ENCODE assay signal across 36 cellular contexts in genomic region chr12:66493841-66494240, GRCh38.
"Had no signal": no experiment of that assay in that cellular context is flagged by ENCODE, and none has a peak within 500 bp of the region (broad histone marks: within the 10 kb centered on the region; RNA-seq: fewer than 3 reads in every experiment).

No MANE protein-coding gene starts in this region.

- H3K27ac ChIP-seq: adrenal gland, body of pancreas, esophagus muscularis mucosa, foreskin keratinocyte, gastrocnemius medialis had no signal

- FAIRE-seq: colon had no signal

- DNase-seq: activated CD4-positive, alpha-beta memory T cell treated with anti-CD3 and anti-CD28 coated beads for 36 hours; activated CD4-positive, alpha-beta T cell treated with anti-CD3 and anti-CD28 coated beads for 36 hours; activated CD4-positive, alpha-beta T cell treated with anti-CD3 and anti-CD28 coated beads, Interleukin-2, amount 10 ng/mL, durations not matched to agents 24 days and 14 days; activated CD4-positive, CD25-positive, alpha-beta regulatory T cell; activated CD4-positive, CD25-positive, alpha-beta regulatory T cell treated with anti-CD3 and anti-CD28 coated beads, Interleukin-2, amount 50 U/mL, for 72 hours; activated CD8-positive, alpha-beta memory T cell treated with anti-CD3 and anti-CD28 coated beads, Interleukin-2, amount 10 ng/mL, durations not matched to agents 7 days and 5 days; activated CD8-positive, alpha-beta memory T cell treated with anti-CD3 and anti-CD28 coated beads, Interleukin-2, amount 50 U/mL, for 4 hours; activated CD8-positive, alpha-beta T cell treated with anti-CD3 and anti-CD28 coated beads, Interleukin-2, amount 10 ng/mL, durations not matched to agents 7 days and 5 days; activated effector memory CD4-positive, alpha-beta T cell treated with anti-CD3 and anti-CD28 coated beads, Interleukin-2, amount 50 U/mL, for 16 hours; activated naive CD4-positive, alpha-beta T cell treated with anti-CD3 and anti-CD28 coated beads for 36 hours; activated naive CD8-positive, alpha-beta T cell treated with anti-CD3 and anti-CD28 coated beads for 36 hours; activated naive CD8-positive, alpha-beta T cell treated with anti-CD3 and anti-CD28 coated beads, Interleukin-2, amount 50 U/mL, for 24 hours; activated T-cell treated with anti-CD3 and anti-CD28 coated beads, Interleukin-2, amount 50 U/mL, for 1 hour; activated T-cell treated with anti-CD3 and anti-CD28 coated beads, Interleukin-2, amount 50 U/mL, for 48 hours; adrenal gland; amygdala; aorta; body of pancreas; caudate nucleus; cortex of kidney; dermis blood vessel endothelial cell; effector CD4-positive, alpha-beta T cell; effector memory CD8-positive, alpha-beta T cell; erythroblast; gastrocnemius medialis; glutamatergic neuron; T-helper 1 cell; T-helper 17 cell; T1000 had no signal

- H3K4me1 Mint-ChIP-seq: activated CD4-positive, alpha-beta T cell treated with anti-CD3 and anti-CD28 coated beads for 36 hours; activated CD4-positive, alpha-beta T cell treated with anti-CD3 and anti-CD28 coated beads, Interleukin-2, amount 10 ng/mL, durations not matched to agents 24 days and 14 days; activated CD8-positive, alpha-beta memory T cell treated with anti-CD3 and anti-CD28 coated beads, Interleukin-2, amount 10 ng/mL, durations not matched to agents 7 days and 5 days; activated naive CD4-positive, alpha-beta T cell treated with anti-CD3 and anti-CD28 coated beads, Interleukin-2, amount 50 U/mL, for 24 hours; activated naive CD8-positive, alpha-beta T cell treated with anti-CD3 and anti-CD28 coated beads for 36 hours; activated naive CD8-positive, alpha-beta T cell treated with anti-CD3 and anti-CD28 coated beads, Interleukin-2, amount 50 U/mL, for 24 hours had no signal

- H3K4me3 ChIP-seq: adrenal gland, body of pancreas, esophagus muscularis mucosa, gastrocnemius medialis had no signal

- H3K4me1 ChIP-seq: adrenal gland, body of pancreas, esophagus muscularis mucosa, gastrocnemius medialis had no signal

- H3K27me3 ChIP-seq: adrenal gland, body of pancreas, esophagus muscularis mucosa, foreskin keratinocyte, gastrocnemius medialis had no signal

- H3K36me3 ChIP-seq: adrenal gland, esophagus muscularis mucosa, gastrocnemius medialis had no signal

- H3K36me3 Mint-ChIP-seq: activated CD4-positive, alpha-beta memory T cell treated with anti-CD3 and anti-CD28 coated beads for 36 hours; activated CD8-positive, alpha-beta memory T cell treated with anti-CD3 and anti-CD28 coated beads, Interleukin-2, amount 10 ng/mL, durations not matched to agents 7 days and 5 days; activated naive CD4-positive, alpha-beta T cell treated with anti-CD3 and anti-CD28 coated beads, Interleukin-2, amount 50 U/mL, for 24 hours had no signal

- H3K9me3 ChIP-seq: adrenal gland, body of pancreas, esophagus muscularis mucosa, gastrocnemius medialis had no signal

- H3K27ac Mint-ChIP-seq: activated CD4-positive, alpha-beta memory T cell treated with anti-CD3 and anti-CD28 coated beads for 36 hours; activated CD4-positive, alpha-beta T cell treated with anti-CD3 and anti-CD28 coated beads for 36 hours; activated CD4-positive, alpha-beta T cell treated with anti-CD3 and anti-CD28 coated beads, Interleukin-2, amount 10 ng/mL, durations not matched to agents 24 days and 14 days; activated CD8-positive, alpha-beta memory T cell treated with anti-CD3 and anti-CD28 coated beads, Interleukin-2, amount 10 ng/mL, durations not matched to agents 7 days and 5 days; activated CD8-positive, alpha-beta T cell treated with anti-CD3 and anti-CD28 coated beads, Interleukin-2, amount 10 ng/mL, durations not matched to agents 7 days and 5 days; activated naive CD4-positive, alpha-beta T cell treated with anti-CD3 and anti-CD28 coated beads for 36 hours; activated naive CD4-positive, alpha-beta T cell treated with anti-CD3 and anti-CD28 coated beads, Interleukin-2, amount 50 U/mL, for 24 hours; activated naive CD8-positive, alpha-beta T cell treated with anti-CD3 and anti-CD28 coated beads for 36 hours; activated naive CD8-positive, alpha-beta T cell treated with anti-CD3 and anti-CD28 coated beads, Interleukin-2, amount 50 U/mL, for 24 hours; activated T-helper 1 cell treated with anti-CD3 and anti-CD28 coated beads, Interleukin-12 subunit alpha, Interleukin-12 subunit beta, Interleukin-2, Interleukin-4 antibody, amounts not matched to agents 30 ng/mL and 10 ng/mL and 1 ng/mL, durations not matched to agents 14 hours and 24 hours and 36 hours; activated T-helper 2 cell treated with anti-CD3 and anti-CD28 coated beads, Interferon-gamma antibody, Interleukin-2, Interleukin-4, amounts not matched to agents 10 μg/mL and 5 μg/mL and 100 μg/mL, durations not matched to agents 14 hours and 24 hours and 36 hours; effector memory CD8-positive, alpha-beta T cell; T-helper 17 cell; T-helper 2 cell treated with Interferon-gamma antibody and Interleukin-4, amounts not matched to agents 5 μg/mL and 100 μg/mL, for 36 hours had no signal

- H3K27me3 Mint-ChIP-seq: activated naive CD4-positive, alpha-beta T cell treated with anti-CD3 and anti-CD28 coated beads, Interleukin-2, amount 50 U/mL, for 24 hours had no signal

- H3K4me3 Mint-ChIP-seq: activated CD4-positive, alpha-beta memory T cell treated with anti-CD3 and anti-CD28 coated beads for 36 hours; activated CD4-positive, alpha-beta T cell treated with anti-CD3 and anti-CD28 coated beads for 36 hours; activated CD4-positive, alpha-beta T cell treated with anti-CD3 and anti-CD28 coated beads, Interleukin-2, amount 10 ng/mL, durations not matched to agents 24 days and 14 days; activated CD8-positive, alpha-beta memory T cell treated with anti-CD3 and anti-CD28 coated beads, Interleukin-2, amount 10 ng/mL, durations not matched to agents 7 days and 5 days; activated CD8-positive, alpha-beta T cell treated with anti-CD3 and anti-CD28 coated beads, Interleukin-2, amount 10 ng/mL, durations not matched to agents 7 days and 5 days; activated naive CD4-positive, alpha-beta T cell treated with anti-CD3 and anti-CD28 coated beads for 36 hours; activated naive CD4-positive, alpha-beta T cell treated with anti-CD3 and anti-CD28 coated beads, Interleukin-2, amount 50 U/mL, for 24 hours; activated naive CD8-positive, alpha-beta T cell treated with anti-CD3 and anti-CD28 coated beads for 36 hours; activated naive CD8-positive, alpha-beta T cell treated with anti-CD3 and anti-CD28 coated beads, Interleukin-2, amount 50 U/mL, for 24 hours; activated T-helper 1 cell treated with anti-CD3 and anti-CD28 coated beads, Interleukin-12 subunit alpha, Interleukin-12 subunit beta, Interleukin-2, Interleukin-4 antibody, amounts not matched to agents 30 ng/mL and 10 ng/mL and 1 ng/mL, durations not matched to agents 14 hours and 24 hours and 36 hours; effector memory CD8-positive, alpha-beta T cell; T-helper 17 cell; T-helper 2 cell treated with Interferon-gamma antibody and Interleukin-4, amounts not matched to agents 5 μg/mL and 100 μg/mL, for 36 hours had no signal

- H3K9me3 Mint-ChIP-seq: activated CD4-positive, alpha-beta memory T cell treated with anti-CD3 and anti-CD28 coated beads for 36 hours; activated CD4-positive, alpha-beta T cell treated with anti-CD3 and anti-CD28 coated beads, Interleukin-2, amount 10 ng/mL, durations not matched to agents 24 days and 14 days; activated naive CD4-positive, alpha-beta T cell treated with anti-CD3 and anti-CD28 coated beads for 36 hours; activated naive CD8-positive, alpha-beta T cell treated with anti-CD3 and anti-CD28 coated beads, Interleukin-2, amount 50 U/mL, for 24 hours; activated T-helper 1 cell treated with anti-CD3 and anti-CD28 coated beads, Interleukin-12 subunit alpha, Interleukin-12 subunit beta, Interleukin-2, Interleukin-4 antibody, amounts not matched to agents 30 ng/mL and 10 ng/mL and 1 ng/mL, durations not matched to agents 14 hours and 24 hours and 36 hours; activated T-helper 2 cell treated with anti-CD3 and anti-CD28 coated beads, Interferon-gamma antibody, Interleukin-2, Interleukin-4, amounts not matched to agents 10 μg/mL and 5 μg/mL and 100 μg/mL, durations not matched to agents 14 hours and 24 hours and 36 hours; effector memory CD8-positive, alpha-beta T cell; T-helper 2 cell treated with Interferon-gamma antibody and Interleukin-4, amounts not matched to agents 5 μg/mL and 100 μg/mL, for 36 hours had no signal
